ENCODE assay signal across 8 cellular contexts in the genomic region with DNA sequence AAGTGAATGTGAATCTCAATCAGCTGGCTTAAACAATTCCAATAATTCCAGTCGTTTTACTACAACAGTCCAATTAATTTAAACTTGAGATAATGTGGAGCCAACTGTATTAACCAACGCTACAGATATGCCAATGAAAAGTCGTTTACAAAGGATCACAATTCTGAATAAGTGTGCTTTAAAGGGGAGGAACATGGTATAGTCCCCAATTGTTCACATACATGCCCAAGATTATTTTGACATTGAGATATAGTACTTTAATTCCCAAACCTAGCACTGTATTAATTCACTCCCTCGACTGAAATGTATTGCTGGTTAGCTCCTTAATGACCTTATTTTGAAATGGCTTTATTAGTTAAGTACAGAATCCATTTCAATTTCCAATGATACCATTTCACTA. TPM values are rescaled to one million over a fixed set of nuclear protein-coding genes. Genes with fewer than 3 reads are reported as not detected.
A peak's percentile ranks its signal among the peaks of the same experiment; 100 is the strongest.
DNase-seq lines count a peak whose midpoint lies in the region; ATAC-seq and TF ChIP-seq lines count a peak whose summit lies in the region.

No MANE protein-coding gene starts in this region.

- peak overlapping the region; percentile 95 for H3K9ac ChIP-seq in ES-I3 (ENCODE audit: low read depth, low read length)

- H3K27ac ChIP-seq in Panc1 (ENCODE audit: low read length), result peak overlapping the region; percentile 54

- POLR2A ChIA-PET in Panc1 (lab: Charles Lee), result interaction anchor here (0.6 to 0.7 kb wide), 2 partner anchors 27 to 38 kb away, joined by 3 to 5 read pairs; no protein-coding TSS in a partner anchor

- H3K4me3 ChIP-seq in Panc1 (ENCODE audit: low read depth in 2 of 2, low read length in 2 of 2), result peak overlapping the region; percentile 77 to 89; a peak in 3 of 4 replicates

- DNase-seq in Panc1 (ENCODE audit: low read depth, low spot score) (no peak), erythroblast (lab: John Stamatoyannopoulos, UW) (peak; percentile 18 to 29), pons (ENCODE audit: low spot score) (peak; percentile 26), NCI-H187 treated with DMSO at 0.1 percent for 48 hours (lab: John Stamatoyannopoulos, UW) (no peak), HK-2 (ENCODE audit: unreplicated experiment) (no peak), AG08395 (ENCODE audit: low spot score) (no peak), head of caudate nucleus (no peak)

- in situ Hi-C loops in Panc1 (cut with HindIII; ENCODE audit: low pct_unique_long_range_greater_than_20kb, low sequenced_read_pairs), result no loop called here

- intact Hi-C loops in Panc1 (cut with micrococcal nuclease; ENCODE audit: unreplicated experiment), result no loop called here
- intact Hi-C loops in head of caudate nucleus (cut with DNase I), result no loop called here

- H3K9me3 ChIP-seq in ES-I3 (ENCODE audit: control insufficient read depth, insufficient read depth, low read length) (no peaks in the 10 kb centered on the region), Panc1 (ENCODE audit: control insufficient read depth, insufficient read depth, low read depth, low read length) (no peaks in the 10 kb centered on the region)

- no peak for TF ChIP-seq POLR2A in erythroblast (IDR thresholded peaks at IDR 0.05; ENCODE audit: low read length)

- TF ChIP-seq CTCF in Panc1 (IDR thresholded peaks at IDR 0.05), result no peak

- peaks cover 10% of the 10 kb centered on the region for H3K4me1 ChIP-seq in ES-I3 (ENCODE audit: insufficient read depth, low read length)
- H3K4me1 ChIP-seq in Panc1 (ENCODE audit: control insufficient read depth, insufficient read depth, low read length), result peaks cover 24% of the 10 kb centered on the region

- no peak for ATAC-seq in Panc1

- H3K27me3 ChIP-seq in Panc1 (ENCODE audit: control insufficient read depth, insufficient read depth, low read length), result no peaks in the 10 kb centered on the region

- BruUV-seq in Panc1 (replicated peaks; lab: Mats Ljungman, UMichigan), result no TSS peak

- H3K36me3 ChIP-seq in ES-I3 (ENCODE audit: insufficient read depth, low read length), result no peaks in the 10 kb centered on the region
- no peaks in the 10 kb centered on the region; the same call in 1 of the 2 replicates for H3K36me3 ChIP-seq in Panc1 (ENCODE audit: control insufficient read depth, insufficient read depth, low read length)

- CTCF ChIA-PET in Panc1 (lab: Charles Lee), result no interaction called here

RNA-seq across cellular contexts. Expression of gene AKIRIN2, which starts 2.5 kb away (rescaled TPM):
- total RNA-seq in Panc1 (2021; ENCODE audit: unreplicated experiment), result 47.6 TPM
- 30.3 TPM for polyA plus RNA-seq in Panc1 (2012; ENCODE audit: insufficient read length)

Comparison
In these comparisons a context has a peak if more than half of its experiments do, and no peak if none do; other contexts are left out.
1. DNase-seq: peak in erythroblast (2 of 2) and pons (single experiment); none in Panc1 (single experiment), NCI-H187 treated with DMSO at 0.1 percent for 48 hours (single experiment), HK-2 (single experiment), AG08395 (single experiment) and head of caudate nucleus (0 of 42).